ENCODE assay signal across 8 cellular contexts in genomic region chr2:156334496-156335478, GRCh38. TPM values are rescaled to one million over a fixed set of nuclear protein-coding genes. Genes with fewer than 3 reads are reported as not detected.
DNase-seq lines count a peak whose midpoint lies in the region; ATAC-seq, FAIRE-seq and TF ChIP-seq lines count a peak whose summit lies in the region.

No MANE protein-coding gene starts in this region.

- H3K27ac ChIP-seq in pancreas (peak overlapping the region; percentile 95 to 100 (median 100)), tibial artery (peak overlapping the region; percentile 99 to 100)

- FAIRE-seq in pancreas (lab: Jason Lieb, UNC), result no peak

- TF ChIP-seq CTCF in pancreas (IDR thresholded peaks at IDR 0.05), result no peak
- TF ChIP-seq CTCF in tibial artery (IDR thresholded peaks at IDR 0.05), result peak in 1 of 2 experiments; percentile 14

- intact Hi-C loops in Right ventricle myocardium inferior (cut with DNase I) (loop anchor here (1.0 to 5.0 kb wide), 5 partner anchors 8 to 253 kb away; partner anchors contain the start of gene GPD2), pancreas (cut with DNase I) (no loop called here), tibial artery (cut with DNase I; ENCODE audit: low total_unique reads) (loop anchor here (5.0 kb wide), 2 partner anchors 68 to 103 kb away; partner anchors contain the start of gene GPD2)

- H3K36me3 ChIP-seq in pancreas (no peaks in the 10 kb centered on the region), tibial artery (peaks cover 0 to 3% (median 1%) of the 10 kb centered on the region in 3 donors)

- no peaks in the 10 kb centered on the region for H3K9me3 ChIP-seq in pancreas
- H3K9me3 ChIP-seq in tibial artery, result no peaks in the 10 kb centered on the region

- 1% methylated on average over 40 of the region's 40 CpGs for WGBS in pancreas, 2 donors

- peaks cover 10 to 46% (median 23%) of the 10 kb centered on the region in 3 donors for H3K4me1 ChIP-seq in pancreas
- peaks cover 0 to 20% (median 13%) of the 10 kb centered on the region in 4 donors for H3K4me1 ChIP-seq in tibial artery

- peak; percentile 71 for DNase-seq in D341Med (ENCODE audit: low spot score)
- DNase-seq in LoVo (ENCODE audit: low spot score), result peak; percentile 90
- DNase-seq in SKM-1 treated with dmso at 0.1 percent for 144 hours (lab: John Stamatoyannopoulos, UW; ENCODE audit: unreplicated experiment), result peak; percentile 82
- peak; percentile 69 for DNase-seq in activated naive CD8-positive, alpha-beta T cell treated with anti-CD3 and anti-CD28 coated beads, Interleukin-2, amount 50 U/mL, for 16 hours (ENCODE audit: low read depth, low spot score)
- peak; percentile 94 for DNase-seq in Right ventricle myocardium inferior (ENCODE audit: missing footprints)
- peak; percentile 84 to 93 (median 90) for DNase-seq in pancreas
- peak; percentile 95 to 98 for DNase-seq in tibial artery

- H3K4me3 ChIP-seq in pancreas (peak overlapping the region; percentile 12 to 84 (median 65)), tibial artery (peak overlapping the region; percentile 87 to 89)

- ATAC-seq in GM21737 (IDR thresholded peaks at IDR 0.05; ENCODE audit: unreplicated experiment), result peak; percentile 32
- peak; percentile 92 for ATAC-seq in Right ventricle myocardium inferior
- ATAC-seq in pancreas, result peak; percentile 69 to 84 (median 72)

- H3K27me3 ChIP-seq in pancreas (no peaks in the 10 kb centered on the region), tibial artery (no peaks in the 10 kb centered on the region)

RNA-seq across cellular contexts. Expression of gene NR4A2, which starts 2.3 kb away (rescaled TPM):
- total RNA-seq in Right ventricle myocardium inferior, result 1.6 TPM
- total RNA-seq in pancreas, result 10 to 100 TPM in 1 of 6 donors, 1 to 10 TPM in 5; 1.3 to 18.0 (median 3.2) TPM
- 1 to 10 TPM; 4.1 to 4.8 TPM for polyA plus RNA-seq in pancreas

Comparison
In these comparisons a context has a peak if more than half of its experiments do, and no peak if none do; other contexts are left out.
1. Peak in every context shown above with its lines: DNase-seq, ATAC-seq, H3K4me3 ChIP-seq and H3K27ac ChIP-seq.
2. ATAC-seq: peak in every context shown above with its lines; median percentile 92 in Right ventricle myocardium inferior; 72 in pancreas; 32 in GM21737.
3. intact Hi-C loops: an anchor here in Right ventricle myocardium inferior (1.0 to 5.0 kb wide) and tibial artery (5.0 kb wide); none called in pancreas.